3 cellular contexts compared by ENCODE assay signal in the genomic region with DNA sequence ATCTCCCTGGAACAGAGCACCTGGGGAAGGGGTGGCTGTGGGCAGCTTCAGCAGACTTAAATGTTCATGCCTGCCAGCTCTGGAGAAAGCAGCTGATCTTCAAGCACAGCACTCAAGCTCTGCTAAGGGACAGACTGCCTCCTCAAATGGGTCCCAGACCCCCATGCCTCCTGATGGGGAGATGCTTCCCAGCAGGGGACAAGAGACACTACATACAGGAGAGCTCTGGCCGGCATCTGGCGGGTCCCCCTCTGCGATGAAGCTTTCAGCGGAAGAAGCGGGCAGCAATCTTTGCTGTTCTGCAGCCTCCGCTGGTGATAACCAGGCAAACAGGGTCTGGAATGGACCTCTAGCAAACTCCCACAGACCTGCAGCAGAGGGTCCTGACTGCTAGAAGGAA.
"Had no signal": no experiment of that assay in that cellular context is flagged by ENCODE, and none has a peak within 500 bp of the region (broad histone marks: within the 10 kb centered on the region; RNA-seq: fewer than 3 reads in every experiment).

No MANE protein-coding gene starts in this region.

- ATAC-seq: GM12878 had no signal

- DNase-seq: GDM1, GF-D8 had no signal

- H3K4me3 ChIP-seq: GM12878 had no signal
